24 cellular contexts compared by ENCODE assay signal in genomic region chr5:159945359-159945758, GRCh38. TPM values are rescaled to one million over a fixed set of nuclear protein-coding genes. Genes with fewer than 3 reads are reported as not detected.
"Had no signal": no experiment of that assay in that cellular context is flagged by ENCODE, and none has a peak within 500 bp of the region (broad histone marks: within the 10 kb centered on the region; RNA-seq: fewer than 3 reads in every experiment).

No MANE protein-coding gene starts in this region.

- DNase-seq: IMR-90, Karpas-422, KG1, MG63, NCI-H1092, NCI-H1105 treated with DMSO at 0.1 percent for 48 hours, NCI-H1417 treated with DMSO at 0.1 percent for 48 hours, NCI-H146, NCI-H1694 treated with DMSO at 0.1 percent for 48 hours, NCI-H2029, NCI-H2081 treated with DMSO at 0.1 percent for 48 hours, NCI-H2171, NCI-H226, NCI-H446, NCI-H510A, NCI-H524 treated with DMSO at 0.1 percent for 48 hours, NCI-H69, NCI-H774, SHP77, SK-N-SH had no signal

- H3K27me3 ChIP-seq: MG63 had no signal

- ATAC-seq: HepG2, Panc1 had no signal

- H3K4me3 ChIP-seq: MG63 had no signal

- H3K27ac ChIP-seq: RWPE1 had no signal

- H3K9me3 ChIP-seq: MG63, SK-N-SH had no signal

- H3K36me3 ChIP-seq: MG63 had no signal

RNA-seq across cellular contexts. Expression of gene ADRA1B, which starts 29.1 kb away (rescaled TPM):
- total RNA-seq: HepG2, SK-MEL-5 had no signal
